In the genomic region with DNA sequence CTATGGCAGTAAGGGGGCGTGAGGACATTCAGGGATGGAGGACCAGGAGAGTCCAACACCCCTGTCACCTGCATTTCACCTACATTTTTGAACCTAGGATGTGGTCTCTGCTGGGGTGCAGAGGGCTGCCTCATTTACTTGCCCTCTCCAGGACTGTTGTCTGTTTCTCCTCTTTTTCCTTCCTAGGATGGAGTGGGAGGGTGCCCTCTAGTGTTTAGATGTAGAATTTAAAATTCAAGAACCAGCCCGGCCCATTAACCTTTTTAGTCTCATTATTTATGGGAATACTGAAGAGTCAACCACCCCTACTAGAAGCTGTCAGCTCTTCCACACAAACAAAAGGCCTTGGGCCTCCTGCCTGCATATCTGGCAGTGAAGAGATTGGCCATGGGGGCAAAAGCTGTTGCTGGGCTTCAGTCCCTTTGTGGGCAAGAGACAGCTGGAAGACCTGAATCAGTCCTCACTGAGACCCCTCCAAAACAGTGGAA, we compare ENCODE assay signal across 8 cellular contexts. TPM values are rescaled to one million over a fixed set of nuclear protein-coding genes. Genes with fewer than 3 reads are reported as not detected.
DNase-seq lines count a peak whose midpoint lies in the region; ATAC-seq and TF ChIP-seq lines count a peak whose summit lies in the region.

No MANE protein-coding gene starts in this region.

- DNase-seq in NCI-H446 (lab: John Stamatoyannopoulos, UW) = peak; percentile 26 to 49
- DNase-seq in NCI-H446 treated with DMSO at 0.1 percent for 48 hours (lab: John Stamatoyannopoulos, UW) = no peak
- DNase-seq in SJCRH30 = peak; percentile 29 to 66
- DNase-seq in fibroblast of lung (ENCODE audit: low read depth in 2 of 2) = peak in 1 of 2 donors; percentile 53
- peak; percentile 33 for DNase-seq in renal cortical epithelial cell (ENCODE audit: low read depth)
- DNase-seq in activated CD4-positive, alpha-beta T cell treated with anti-CD3 and anti-CD28 coated beads, Interleukin-2, amount 50 U/mL, for 48 hours = no peak

- peaks cover under 1% of the 10 kb centered on the region for H4K20me1 ChIP-seq in fibroblast of lung (ENCODE audit: control insufficient read depth, extremely low read depth, insufficient read depth, low read length)

- H3K4me2 ChIP-seq in fibroblast of lung (ENCODE audit: extremely low read depth, insufficient read depth, low read length) = no peak overlapping the region

- H3K36me3 ChIP-seq in HUES48 (ENCODE audit: control insufficient read depth, insufficient read depth, low read length) (no peaks in the 10 kb centered on the region), SJCRH30 (no peaks in the 10 kb centered on the region), fibroblast of lung (ENCODE audit: control insufficient read depth, insufficient read depth, low read length) (no peaks in the 10 kb centered on the region)

- TF ChIP-seq CTCF in fibroblast of lung (conservative IDR thresholded peaks at IDR 0.05 in 1 of 2, IDR thresholded peaks at IDR 0.05 in 1 of 2; ENCODE audit: low read depth in 1 of 2, low read length in 2 of 2) = peak; percentile 59 to 68

- H3K4me3 ChIP-seq in HUES48 (ENCODE audit: low read depth, low read length) (no peak overlapping the region), SJCRH30 (no peak overlapping the region), fibroblast of lung (replicated peaks in 1 of 4; ENCODE audit: control extremely low read depth in 1 of 4, insufficient read depth in 1 of 4, low read depth in 3 of 4, low read length in 4 of 4) (no peak overlapping the region)

- H3K9me3 ChIP-seq in HUES48 (ENCODE audit: control insufficient read depth, insufficient read depth, low read length) (no peaks in the 10 kb centered on the region), SJCRH30 (replicated peaks) (no peaks in the 10 kb centered on the region), fibroblast of lung (ENCODE audit: control insufficient read depth, insufficient read depth, low read depth, low read length) (no peaks in the 10 kb centered on the region)

- peaks cover under 1% of the 10 kb centered on the region; the same call in 1 of the 2 replicates for H3K27me3 ChIP-seq in HUES48 (ENCODE audit: control insufficient read depth, insufficient read depth, low read length)
- H3K27me3 ChIP-seq in SJCRH30 = 0 out of 2 replicates have a peak, but pooled peaks cover 2% of the 10 kb centered on the region
- H3K27me3 ChIP-seq in fibroblast of lung (ENCODE audit: control insufficient read depth, insufficient read depth, low read length) = peaks cover 16% of the 10 kb centered on the region

- no peak overlapping the region for H2AFZ ChIP-seq in fibroblast of lung (ENCODE audit: low read length)

- ATAC-seq in GM19452 (IDR thresholded peaks at IDR 0.05; ENCODE audit: unreplicated experiment) = no peak

- H3K79me2 ChIP-seq in fibroblast of lung (ENCODE audit: control insufficient read depth, insufficient read depth, low read length) = peaks cover 14% of the 10 kb centered on the region

- H3K27ac ChIP-seq in HUES48 (ENCODE audit: low read depth, low read length) (peak overlapping the region; percentile 5), SJCRH30 (no peak overlapping the region), fibroblast of lung (ENCODE audit: insufficient read depth, low read length) (no peak overlapping the region)

- H3K4me1 ChIP-seq in HUES48 (ENCODE audit: control insufficient read depth, insufficient read depth, low read length) (peaks cover 60% of the 10 kb centered on the region), SJCRH30 (peaks cover 4% of the 10 kb centered on the region; the same call in 1 of the 2 replicates), fibroblast of lung (ENCODE audit: control insufficient read depth, extremely low read depth, insufficient read depth, low read length) (peaks cover 7% of the 10 kb centered on the region)

- no peak overlapping the region for H3K9ac ChIP-seq in HUES48 (ENCODE audit: low read depth, low read length)
- H3K9ac ChIP-seq in fibroblast of lung (ENCODE audit: insufficient read depth, low read length) = no peak overlapping the region

RNA-seq across cellular contexts. Expression of gene STARD3, which starts 2.5 kb away (rescaled TPM):
- 21.8 and 22.7 TPM in 2 replicates for total RNA-seq in SJCRH30 (2014; rRNA removed; shearing (Covaris generic))
- total RNA-seq in fibroblast of lung = 28.0 and 31.7 TPM in 2 replicates
- polyA plus RNA-seq in fibroblast of lung = 30.4 and 43.1 TPM in 2 replicates
- polyA plus RNA-seq in fibroblast of lung (2012) = 24.5 and 28.5 TPM in 2 replicates
- polyA minus RNA-seq in fibroblast of lung (ENCODE audit: low replicate concordance) = 109 and 119 TPM in 2 replicates
- 22.4 and 31.9 TPM in 2 replicates for total RNA-seq in renal cortical epithelial cell

RNA-seq across cellular contexts. Expression of gene PPP1R1B, which starts 7.7 kb away (rescaled TPM):
- not detected in 2 replicates for total RNA-seq in SJCRH30 (2014; rRNA removed; shearing (Covaris generic))
- under 0.01 and 0.26 TPM in 2 replicates for total RNA-seq in fibroblast of lung
- polyA plus RNA-seq in fibroblast of lung = 0.05 TPM in 1 of 2 replicates, not detected in the other
- polyA plus RNA-seq in fibroblast of lung (2012) = 0.08 TPM in 1 of 2 replicates, not detected in the other
- not detected in 2 replicates for polyA minus RNA-seq in fibroblast of lung (ENCODE audit: low replicate concordance)
- 0.15 TPM in 1 of 2 replicates, not detected in the other for total RNA-seq in renal cortical epithelial cell

RNA-seq across cellular contexts. Expression of gene NEUROD2, which starts 26.7 kb away (rescaled TPM):
- total RNA-seq in SJCRH30 (2014; rRNA removed; shearing (Covaris generic)) = 0.20 TPM in 1 of 2 replicates, not detected in the other
- total RNA-seq in fibroblast of lung = not detected in 2 replicates
- polyA plus RNA-seq in fibroblast of lung = not detected in 2 replicates
- not detected in 2 replicates for polyA plus RNA-seq in fibroblast of lung (2012)
- not detected in 2 replicates for polyA minus RNA-seq in fibroblast of lung (ENCODE audit: low replicate concordance)
- not detected in 2 replicates for total RNA-seq in renal cortical epithelial cell

RNA-seq across cellular contexts. Expression of gene TCAP, which starts 30.7 kb away (rescaled TPM):
- total RNA-seq in SJCRH30 (2014; rRNA removed; shearing (Covaris generic)) = 0.53 and 0.73 TPM in 2 replicates
- total RNA-seq in fibroblast of lung (0.17 and 0.26 TPM in 2 replicates), renal cortical epithelial cell (0.25 TPM in 1 of 2 replicates, not detected in the other)
- 0.05 TPM in 1 of 2 replicates, not detected in the other for polyA plus RNA-seq in fibroblast of lung
- 0.09 and 0.16 TPM in 2 replicates for polyA plus RNA-seq in fibroblast of lung (2012)
- 0.19 and 1.2 TPM in 2 replicates for polyA minus RNA-seq in fibroblast of lung (ENCODE audit: low replicate concordance)

RNA-seq across cellular contexts. Expression of gene PNMT, which starts 33.8 kb away (rescaled TPM):
- total RNA-seq in SJCRH30 (2014; rRNA removed; shearing (Covaris generic)) = 0.71 TPM in 1 of 2 replicates, not detected in the other
- total RNA-seq in fibroblast of lung (not detected in 2 replicates), renal cortical epithelial cell (0.25 TPM in 1 of 2 replicates, not detected in the other)
- polyA plus RNA-seq in fibroblast of lung = not detected in 2 replicates
- not detected in 2 replicates for polyA plus RNA-seq in fibroblast of lung (2012)
- not detected in 2 replicates for polyA minus RNA-seq in fibroblast of lung (ENCODE audit: low replicate concordance)

Comparison
In these comparisons a context has a peak if more than half of its experiments do, and no peak if none do; other contexts are left out.
1. DNase-seq: peak in NCI-H446 (2 of 2), SJCRH30 (2 of 2) and renal cortical epithelial cell (single experiment); none in NCI-H446 treated with DMSO at 0.1 percent for 48 hours (single experiment) and activated CD4-positive, alpha-beta T cell treated with anti-CD3 and anti-CD28 coated beads, Interleukin-2, amount 50 U/mL, for 48 hours (0 of 2).